In the genomic region with DNA sequence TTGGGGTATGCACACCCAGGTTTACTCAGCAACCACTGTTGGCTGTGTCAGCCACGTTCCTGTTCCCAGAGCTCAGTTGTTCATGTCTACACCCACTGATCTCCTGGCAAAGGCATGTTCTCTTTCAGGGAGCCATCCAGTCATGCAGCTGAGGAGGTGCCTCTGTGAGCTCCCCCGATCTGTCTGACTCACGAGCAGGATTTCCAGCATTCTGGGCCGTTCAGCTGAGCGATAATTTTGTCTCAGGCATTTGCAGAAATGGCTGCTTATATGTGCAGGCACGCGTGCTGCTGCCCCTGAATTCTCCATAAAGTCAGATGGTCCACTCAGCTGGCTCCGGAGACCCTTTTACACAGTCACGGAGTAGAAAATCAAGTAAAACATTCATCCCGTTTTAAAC, we compare ENCODE assay signal across 14 cellular contexts.
A peak's percentile ranks its signal among the peaks of the same experiment; 100 is the strongest.
DNase-seq lines count a peak whose midpoint lies in the region; ATAC-seq and TF ChIP-seq lines count a peak whose summit lies in the region.
"Had no signal": no experiment of that assay in that cellular context is flagged by ENCODE, and none has a peak within 500 bp of the region (broad histone marks: within the 10 kb centered on the region; RNA-seq: fewer than 3 reads in every experiment).

No MANE protein-coding gene starts in this region.

- no peaks in the 10 kb centered on the region for H3K36me3 ChIP-seq in thyroid gland

- peak overlapping the region; percentile 77 to 95 (median 84) for H3K27ac ChIP-seq in thyroid gland

- no peaks in the 10 kb centered on the region for H3K9me3 ChIP-seq in thyroid gland

- H3K4me1 ChIP-seq in thyroid gland = peaks cover 19 to 51% of the 10 kb centered on the region in 2 donors

- ATAC-seq in GM21825 (IDR thresholded peaks at IDR 0.05; ENCODE audit: unreplicated experiment) (no peak), GM19324 (IDR thresholded peaks at IDR 0.05; ENCODE audit: low FRiP score, unreplicated experiment) (no peak)
- ATAC-seq: Right ventricle myocardium inferior; stimulated activated effector memory CD8-positive, alpha-beta T cell treated with anti-CD3 and anti-CD28 coated beads, Interleukin-12 subunit alpha, Interleukin-12 subunit beta, amount 100 ng/mL, for 72 hours had no signal

- peak in 1 of 2 donors; percentile 29 for TF ChIP-seq POLR2A in thyroid gland (IDR thresholded peaks at IDR 0.05)

- 25 to 45% methylated on average over 8 to 10 of the region's 10 CpGs for WGBS in thyroid gland, 2 donors

- H3K27me3 ChIP-seq in thyroid gland = no peaks in the 10 kb centered on the region

- TF ChIP-seq CTCF in epithelial cell of esophagus (IDR thresholded peaks at IDR 0.05; ENCODE audit: insufficient read depth, low read depth, low read length, missing control alignments) (no peak), thyroid gland (IDR thresholded peaks at IDR 0.05) (no peak)

- DNase-seq in M059J (ENCODE audit: low read depth) (peak; percentile 23), epithelial cell of esophagus (ENCODE audit: low read depth) (peak; percentile 98), middle frontal gyrus (ENCODE audit: extremely low spot score, low spot score) (peak; percentile 36), thyroid gland (peak; percentile 90 to 92), NCI-H1694 (lab: John Stamatoyannopoulos, UW) (no peak)
- DNase-seq: activated CD4-positive, alpha-beta T cell treated with anti-CD3 and anti-CD28 coated beads for 1 hour; activated T-cell treated with anti-CD3 and anti-CD28 coated beads for 4 hours; H7; stimulated activated CD4-positive, alpha-beta T cell treated with anti-CD3 and anti-CD28 coated beads, Interleukin-4, amount 100 ng/mL, for 1 hour; T-helper 2 cell had no signal

- H3K4me3 ChIP-seq in epithelial cell of esophagus (ENCODE audit: low read length) (no peak overlapping the region), thyroid gland (replicated peaks in 1 of 3) (no peak overlapping the region)

- intact Hi-C loops in thyroid gland (cut with DNase I) = no loop called here
